ENCODE assay signal across 8 cellular contexts in the genomic region with DNA sequence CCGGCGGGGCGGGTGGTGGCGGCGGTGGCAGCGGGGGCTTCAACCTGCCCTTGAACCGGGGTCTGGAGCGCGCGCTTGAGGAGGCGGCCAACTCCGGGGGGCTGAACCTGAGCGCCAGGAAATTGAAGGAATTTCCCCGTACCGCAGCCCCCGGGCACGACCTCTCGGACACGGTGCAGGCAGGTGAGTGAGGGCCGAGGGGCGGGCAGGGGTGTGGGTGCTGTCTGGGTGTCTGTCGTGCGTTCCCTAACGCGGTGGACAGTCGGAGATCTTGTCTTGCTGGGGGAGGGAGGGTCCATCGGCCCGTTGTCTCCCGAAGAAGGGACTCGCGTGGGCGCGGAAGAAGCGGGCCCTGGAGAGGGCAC. TPM values are rescaled to one million over a fixed set of nuclear protein-coding genes. Genes with fewer than 3 reads are reported as not detected.
DNase-seq lines count a peak whose midpoint lies in the region; ATAC-seq, FAIRE-seq and TF ChIP-seq lines count a peak whose summit lies in the region.

No MANE protein-coding gene starts in this region.

- no peak for TF ChIP-seq RAD21 in liver (IDR thresholded peaks at IDR 0.05)

- peak; percentile 3 for ATAC-seq in GM19351 (IDR thresholded peaks at IDR 0.05; ENCODE audit: unreplicated experiment)
- no peak for ATAC-seq in body of pancreas

- H3K4me1 ChIP-seq in body of pancreas: peaks cover 26% of the 10 kb centered on the region
- H3K4me1 ChIP-seq in liver (ENCODE audit: control insufficient read depth in 4 of 4, insufficient read depth in 4 of 4, low read length in 3 of 4): peaks cover 2 to 33% (median 15%) of the 10 kb centered on the region in 4 donors
- H3K4me1 ChIP-seq in tibial nerve: peaks cover 0 to 30% (median 9%) of the 10 kb centered on the region in 4 donors

- no peak for TF ChIP-seq POLR2A in body of pancreas (IDR thresholded peaks at IDR 0.05)
- no peak for TF ChIP-seq POLR2A in tibial nerve (IDR thresholded peaks at IDR 0.05)

- TF ChIP-seq CTCF in body of pancreas (IDR thresholded peaks at IDR 0.05) (no peak), liver (IDR thresholded peaks at IDR 0.05; ENCODE audit: low read depth, low read length, missing input control) (no peak), tibial nerve (IDR thresholded peaks at IDR 0.05) (no peak), D721Med (IDR thresholded peaks at IDR 0.05; ENCODE audit: insufficient read depth, missing control alignments) (no peak)

- H3K9me3 ChIP-seq in body of pancreas (no peaks in the 10 kb centered on the region), liver (ENCODE audit: control insufficient read depth in 4 of 4, low read length in 3 of 4) (no peaks in the 10 kb centered on the region), tibial nerve (no peaks in the 10 kb centered on the region)

- H3K36me3 ChIP-seq in body of pancreas (replicated peaks in 1 of 2; ENCODE audit: insufficient read depth in 1 of 2, low read depth in 2 of 2): no peaks in the 10 kb centered on the region
- no peaks in the 10 kb centered on the region for H3K36me3 ChIP-seq in liver (ENCODE audit: control insufficient read depth in 4 of 4, insufficient read depth in 3 of 4, low read depth in 1 of 4, low read length in 3 of 4)
- H3K36me3 ChIP-seq in tibial nerve: no peaks in the 10 kb centered on the region

- H3K4me3 ChIP-seq in body of pancreas (peak overlapping the region; percentile 90 to 93), liver (ENCODE audit: low read depth in 1 of 3, low read length in 3 of 3) (peak overlapping the region; percentile 71 to 97 (median 84)), tibial nerve (peak overlapping the region; percentile 82 to 96 (median 90))

- 1% methylated on average over 30 of the region's 34 CpGs; no CpG with 5 or more reads in 1 of the 2 donors for WGBS in body of pancreas, 2 donors
- WGBS in liver: under 1% methylated on average over 34 of the region's 34 CpGs
- 0 to 1% methylated on average over 22 to 26 of the region's 34 CpGs for whole genome bisulfite sequencing in tibial nerve, 2 donors

- peak; percentile 12 for DNase-seq in HuH-7.5 (ENCODE audit: low spot score)
- peak in 1 of 4 donors; percentile 4 for DNase-seq in body of pancreas
- DNase-seq in tibial nerve (ENCODE audit: low spot score in 2 of 2): peak in 1 of 2 donors; percentile 16
- no peak for DNase-seq in GF-D8 (lab: John Stamatoyannopoulos, UW)
- DNase-seq in globus pallidus (ENCODE audit: low spot score): no peak
- no peak for DNase-seq in D721Med (ENCODE audit: insufficient read length, low spot score)

- TF ChIP-seq EP300 in tibial nerve (IDR thresholded peaks at IDR 0.05): no peak

- intact Hi-C loops in body of pancreas (cut with DNase I): no loop called here

- H3K27me3 ChIP-seq in body of pancreas (no peaks in the 10 kb centered on the region), liver (ENCODE audit: control insufficient read depth in 4 of 4, insufficient read depth in 4 of 4, low read length in 3 of 4) (no peaks in the 10 kb centered on the region), tibial nerve (no peaks in the 10 kb centered on the region)

- H3K27ac ChIP-seq in body of pancreas: peak overlapping the region; percentile 59 to 86 (median 82)
- H3K27ac ChIP-seq in liver (ENCODE audit: low read depth in 1 of 2, low read length in 2 of 2): peak overlapping the region; percentile 91 to 98
- peak overlapping the region; percentile 88 to 94 (median 92) for H3K27ac ChIP-seq in tibial nerve

- FAIRE-seq in D721Med (lab: Jason Lieb, UNC): no peak

- H3K9ac ChIP-seq in liver (ENCODE audit: low read depth in 1 of 2, low read length in 2 of 2): peak overlapping the region; percentile 37 to 98

TF ChIP-seq in liver, 16 proteins besides CTCF, POLR2A, EP300 and RAD21:
- TF ChIP-seq REST (IDR thresholded peaks at IDR 0.05) (no peak), GABPA (IDR thresholded peaks at IDR 0.05 in 1 of 2, conservative IDR thresholded peaks at IDR 0.05 in 1 of 2) (no peak), SP1 (IDR thresholded peaks at IDR 0.05) (no peak), RXRA (IDR thresholded peaks at IDR 0.05) (no peak), ZBTB33 (IDR thresholded peaks at IDR 0.05) (no peak), TAF1 (conservative IDR thresholded peaks at IDR 0.05) (no peak)
- TF ChIP-seq, protein P1, sequence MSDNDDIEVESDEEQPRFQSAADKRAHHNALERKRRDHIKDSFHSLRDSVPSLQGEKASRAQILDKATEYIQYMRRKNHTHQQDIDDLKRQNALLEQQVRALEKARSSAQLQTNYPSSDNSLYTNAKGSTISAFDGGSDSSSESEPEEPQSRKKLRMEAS (IDR thresholded peaks at IDR 0.05): no peak

RNA-seq across cellular contexts. Expression of gene LRCH1, which starts 0.5 kb away (rescaled TPM):
- 1 to 10 TPM; 7.3 to 8.6 TPM for total RNA-seq in body of pancreas
- total RNA-seq in liver: 1 to 10 TPM; 4.2 to 6.6 TPM
- polyA plus RNA-seq in liver: 1 to 10 TPM; 2.6 TPM
- 10 to 100 TPM; 17.2 to 25.7 (median 21.9) TPM for total RNA-seq in tibial nerve
